14 cellular contexts compared by ENCODE assay signal in the genomic region with DNA sequence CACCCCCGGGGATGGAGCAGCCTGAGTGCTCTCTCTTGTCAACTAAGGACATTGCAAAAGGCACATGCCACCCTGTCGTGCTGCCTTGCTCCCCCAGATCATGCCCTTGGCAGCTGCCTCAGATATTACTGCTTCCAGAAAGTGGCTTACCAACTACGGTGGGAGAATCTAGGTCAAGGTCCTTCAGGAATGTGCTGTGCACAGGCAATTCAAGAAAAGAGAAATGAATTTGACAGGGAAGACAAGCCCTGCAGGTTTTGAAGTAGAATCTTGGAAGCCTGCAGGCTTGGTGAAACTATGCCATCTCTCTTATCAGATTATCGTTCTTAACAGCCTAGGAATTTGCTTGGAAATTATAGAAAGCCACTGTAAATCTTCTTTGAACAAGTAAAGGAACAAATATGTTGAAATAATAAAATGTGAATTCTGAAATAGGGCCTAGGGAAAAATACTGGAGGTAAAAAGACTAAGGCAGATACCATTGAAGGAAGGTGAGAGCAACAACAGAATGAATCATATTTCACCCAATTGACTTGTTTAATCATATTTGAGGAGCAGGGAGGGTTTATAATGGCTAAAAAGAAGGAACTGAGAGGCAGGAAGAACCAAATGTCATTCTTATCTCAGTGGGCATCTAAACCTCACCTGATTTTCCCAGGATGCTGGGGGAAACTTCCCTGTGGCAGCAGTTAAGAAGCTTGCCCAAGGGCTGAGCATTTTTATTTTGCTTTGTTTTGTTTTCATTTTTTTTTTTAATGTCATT.
DNase-seq lines count a peak whose midpoint lies in the region; ATAC-seq and TF ChIP-seq lines count a peak whose summit lies in the region.
"Had no signal": no experiment of that assay in that cellular context is flagged by ENCODE, and none has a peak within 500 bp of the region (broad histone marks: within the 10 kb centered on the region; RNA-seq: fewer than 3 reads in every experiment).

No MANE protein-coding gene starts in this region.

- H3K4me1 Mint-ChIP-seq in activated T-helper 17 cell treated with anti-CD3 and anti-CD28 coated beads, Interleukin-2, amount 50 U/mL, for 72 hours: peaks cover 18% of the 10 kb centered on the region

- no peaks in the 10 kb centered on the region for H3K9me3 Mint-ChIP-seq in activated T-helper 17 cell treated with anti-CD3 and anti-CD28 coated beads, Interleukin-2, amount 50 U/mL, for 72 hours
- H3K9me3 Mint-ChIP-seq: CD8-positive, alpha-beta memory T cell had no signal

- no peaks in the 10 kb centered on the region for H3K36me3 ChIP-seq in left lung
- no peaks in the 10 kb centered on the region for H3K36me3 ChIP-seq in testis (ENCODE audit: low read depth, missing control alignments)
- H3K36me3 ChIP-seq: gastrocnemius medialis had no signal

- intact Hi-C loops in left lung (cut with DNase I): loop anchor here in 1 of 2 donors (10.0 kb wide), 1 partner anchor 248 kb away; no protein-coding TSS in a partner anchor
- intact Hi-C loops in testis (cut with DNase I; ENCODE audit: low total_unique reads): no loop called here

- DNase-seq in NCI-H2227 (lab: John Stamatoyannopoulos, UW; ENCODE audit: unreplicated experiment) (peak; percentile 35), NCI-H2227 treated with DMSO at 0.1 percent for 48 hours (lab: John Stamatoyannopoulos, UW) (no peak), left lung (peak in 1 of 2 donors; percentile 37), testis (peak; percentile 74), amniotic stem cell (lab: John Stamatoyannopoulos, UW) (no peak), 8988T (no peak)
- DNase-seq: activated naive CD4-positive, alpha-beta T cell treated with Interleukin-2 at 50 U/mL for 16 hours; CD8-positive, alpha-beta memory T cell; gastrocnemius medialis; KBM-7; NCI-H187 treated with DMSO at 0.1 percent for 48 hours; stimulated activated naive CD4-positive, alpha-beta T cell treated with Interleukin-2 at 50 U/mL for 16 hours had no signal

- H3K27ac ChIP-seq in left lung (peak overlapping the region in 1 of 2 donors; percentile 55), testis (no peak overlapping the region)
- H3K27ac ChIP-seq: gastrocnemius medialis had no signal

- TF ChIP-seq CTCF in left lung (IDR thresholded peaks at IDR 0.05) (no peak), testis (IDR thresholded peaks at IDR 0.05) (no peak)

- H3K27me3 Mint-ChIP-seq in activated T-helper 17 cell treated with anti-CD3 and anti-CD28 coated beads, Interleukin-2, amount 50 U/mL, for 72 hours: no peaks in the 10 kb centered on the region

- no peaks in the 10 kb centered on the region for H3K27me3 ChIP-seq in left lung
- H3K27me3 ChIP-seq in testis: no peaks in the 10 kb centered on the region
- H3K27me3 ChIP-seq: gastrocnemius medialis had no signal

- H3K4me3 ChIP-seq in left lung (no peak overlapping the region), testis (no peak overlapping the region)
- H3K4me3 ChIP-seq: gastrocnemius medialis had no signal

- H3K4me1 ChIP-seq in left lung (peaks cover 7 to 16% of the 10 kb centered on the region in 2 donors), testis (peaks cover 12% of the 10 kb centered on the region)
- H3K4me1 ChIP-seq: gastrocnemius medialis had no signal

- no peak for ATAC-seq in activated T-helper 17 cell treated with anti-CD3 and anti-CD28 coated beads, Interleukin-2, amount 50 U/mL, for 72 hours (replicated peaks)
- peak; percentile 86 for ATAC-seq in left lung
- no peak for ATAC-seq in HG02642 (IDR thresholded peaks at IDR 0.05; ENCODE audit: poor library complexity, unreplicated experiment)
- ATAC-seq: gastrocnemius medialis had no signal

- H3K36me3 Mint-ChIP-seq in activated T-helper 17 cell treated with anti-CD3 and anti-CD28 coated beads, Interleukin-2, amount 50 U/mL, for 72 hours (ENCODE audit: low read depth): no peaks in the 10 kb centered on the region

- peak overlapping the region; percentile 42 for H3K27ac Mint-ChIP-seq in activated T-helper 17 cell treated with anti-CD3 and anti-CD28 coated beads, Interleukin-2, amount 50 U/mL, for 72 hours
- H3K27ac Mint-ChIP-seq: CD8-positive, alpha-beta memory T cell had no signal

- H3K4me3 Mint-ChIP-seq in activated T-helper 17 cell treated with anti-CD3 and anti-CD28 coated beads, Interleukin-2, amount 50 U/mL, for 72 hours: no peak overlapping the region
- H3K4me3 Mint-ChIP-seq: CD8-positive, alpha-beta memory T cell had no signal

- TF ChIP-seq POLR2A in testis (IDR thresholded peaks at IDR 0.05): no peak

- H3K9me3 ChIP-seq in left lung (peaks cover 0 to 5% of the 10 kb centered on the region in 2 donors), testis (no peaks in the 10 kb centered on the region)
- H3K9me3 ChIP-seq: gastrocnemius medialis had no signal

- WGBS in testis, 2 donors: 22 to 34% methylated on average over 3 to 4 of the region's 4 CpGs

Comparison
In these comparisons a context has a peak if more than half of its experiments do, and no peak if none do; other contexts are left out.
1. DNase-seq: peak in NCI-H2227 (single experiment) and testis (single experiment); none in NCI-H2227 treated with DMSO at 0.1 percent for 48 hours (single experiment), amniotic stem cell (single experiment) and 8988T (single experiment).